ENCODE assay signal across 6 cellular contexts in genomic region chr2:30614227-30614626, GRCh38.
DNase-seq lines count a peak whose midpoint lies in the region; ATAC-seq and TF ChIP-seq lines count a peak whose summit lies in the region.
"Not testable (repeated sequence)": the region's sequence is repeated elsewhere in the genome, so short reads cannot be mapped to it uniquely, and the experiment has no call there.

No MANE protein-coding gene starts in this region.

- H2AK5ac ChIP-seq in trophoblast cell (ENCODE audit: low read length), result not testable (repeated sequence)

- peaks cover 26% of the 10 kb centered on the region for H3K4me1 Mint-ChIP-seq in GM23338
- peaks cover 34% of the 10 kb centered on the region for H3K4me1 Mint-ChIP-seq in endodermal cell

- H2BK12ac ChIP-seq in trophoblast cell (ENCODE audit: low read length), result peak overlapping the region; percentile 94

- H3K9me3 Mint-ChIP-seq in GM23338, endodermal cell: not testable (repeated sequence)

- not testable (repeated sequence) for H3K36me3 Mint-ChIP-seq in GM23338 (ENCODE audit: low read depth); endodermal cell (ENCODE audit: low read depth)

- H2AFZ ChIP-seq in GM23338; trophoblast cell (ENCODE audit: insufficient read depth, low read length, poor library complexity): not testable (repeated sequence)

- peak overlapping the region; percentile 96 for H3K27ac ChIP-seq in GM23338 (ENCODE audit: low read depth)
- peak overlapping the region; percentile 50; the same call in 1 of the 2 replicates for H3K27ac ChIP-seq in HUES6 (ENCODE audit: low read depth, low read length)
- peak overlapping the region; percentile 44 for H3K27ac ChIP-seq in WERI-Rb-1
- not testable (repeated sequence) for H3K27ac ChIP-seq in endodermal cell (ENCODE audit: low read depth, low read length)
- H3K27ac ChIP-seq in trophoblast cell (ENCODE audit: low read depth, low read length), result peak overlapping the region; percentile 48

- H3K4me2 ChIP-seq in GM23338, result 0 out of 2 replicates have a peak overlapping the region, but pooled peaks have one; percentile 40
- not testable (repeated sequence) for H3K4me2 ChIP-seq in trophoblast cell (ENCODE audit: low read length)

- peak overlapping the region; percentile 86 for H2BK5ac ChIP-seq in trophoblast cell (ENCODE audit: low read depth, low read length, poor library complexity)

- H3K23ac ChIP-seq in trophoblast cell (ENCODE audit: low read length), result not testable (repeated sequence)

- TF ChIP-seq CTCF in GM23338 (conservative IDR thresholded peaks at IDR 0.05; ENCODE audit: low read depth in 2 of 2); WERI-Rb-1 (IDR thresholded peaks at IDR 0.05; ENCODE audit: low read depth, low read length); endodermal cell (conservative IDR thresholded peaks at IDR 0.05): not testable (repeated sequence)

- not testable (repeated sequence) for H3K36me3 ChIP-seq in GM23338 (ENCODE audit: insufficient read depth); HUES6 (ENCODE audit: control insufficient read depth, insufficient read depth, low read length); WERI-Rb-1; endodermal cell (ENCODE audit: control insufficient read depth, insufficient read depth, low read length); iPS-15b (ENCODE audit: control insufficient read depth, insufficient read depth, low read length); trophoblast cell (ENCODE audit: control insufficient read depth in 1 of 2, insufficient read depth in 2 of 2, low read length in 2 of 2)

- peak overlapping the region; percentile 32 for H4K91ac ChIP-seq in trophoblast cell (ENCODE audit: low read depth, low read length)

- not testable (repeated sequence) for H3K79me2 ChIP-seq in GM23338 (replicated peaks; ENCODE audit: insufficient read depth); trophoblast cell (ENCODE audit: control insufficient read depth, insufficient read depth, low read length, poor library complexity)

- H2BK120ac ChIP-seq in trophoblast cell (ENCODE audit: insufficient read depth, low read length, poor library complexity), result peak overlapping the region; percentile 72

- not testable (repeated sequence) for H3K4ac ChIP-seq in trophoblast cell (ENCODE audit: low read depth, low read length)

- H4K12ac ChIP-seq in trophoblast cell (ENCODE audit: low read depth, low read length), result not testable (repeated sequence)

- not testable (repeated sequence) for H3K9me3 ChIP-seq in HUES6 (ENCODE audit: control insufficient read depth, insufficient read depth, low read depth, low read length); WERI-Rb-1 (ENCODE audit: severe bottlenecking); endodermal cell (ENCODE audit: control insufficient read depth, low read length); iPS-15b (ENCODE audit: control insufficient read depth, insufficient read depth, low read length); trophoblast cell (ENCODE audit: insufficient read depth, low read depth, low read length)

- H3K18ac ChIP-seq in trophoblast cell (ENCODE audit: low read length), result not testable (repeated sequence)

- H3K4me3 Mint-ChIP-seq in GM23338, endodermal cell: not testable (repeated sequence)

- not testable (repeated sequence) for H4K20me1 ChIP-seq in GM23338 (replicated peaks; ENCODE audit: insufficient read depth)

- not testable (repeated sequence) for H3K27ac Mint-ChIP-seq in GM23338
- peak overlapping the region; percentile 59 for H3K27ac Mint-ChIP-seq in endodermal cell

- not testable (repeated sequence) for H3K4me3 ChIP-seq in GM23338; HUES6 (ENCODE audit: low read depth, low read length); WERI-Rb-1 (ENCODE audit: low read depth, low read length); iPS-15b (ENCODE audit: low read depth, low read length); trophoblast cell (ENCODE audit: low read depth, low read length)
- H3K4me3 ChIP-seq in endodermal cell (ENCODE audit: low read length), result peak overlapping the region; percentile 46

- not testable (repeated sequence) for H3K27me3 Mint-ChIP-seq in GM23338 (ENCODE audit: insufficient read depth, low read depth, poor library complexity); endodermal cell (ENCODE audit: insufficient read depth)

- DNase-seq in GM23338 (ENCODE audit: low spot score); WERI-Rb-1; endodermal cell; trophoblast cell: not testable (repeated sequence)

- ATAC-seq in GM23338, result not testable (repeated sequence)

- H4K8ac ChIP-seq in trophoblast cell (ENCODE audit: low read depth, low read length), result not testable (repeated sequence)

- H3K79me1 ChIP-seq in trophoblast cell (ENCODE audit: low read length), result peaks cover 13% of the 10 kb centered on the region

- H3K4me1 ChIP-seq in GM23338 (ENCODE audit: insufficient read depth) (peaks cover 39% of the 10 kb centered on the region), HUES6 (ENCODE audit: control insufficient read depth, insufficient read depth, low read length) (peaks cover 42% of the 10 kb centered on the region), iPS-15b (ENCODE audit: control insufficient read depth, insufficient read depth, low read length) (peaks cover 22% of the 10 kb centered on the region), trophoblast cell (ENCODE audit: control insufficient read depth in 1 of 2, insufficient read depth in 2 of 2, low read length in 2 of 2) (peaks cover 8 to 12% of the 10 kb centered on the region in 2 experiments)
- H3K4me1 ChIP-seq in endodermal cell (ENCODE audit: control insufficient read depth, insufficient read depth, low read length), result not testable (repeated sequence)

- H3K14ac ChIP-seq in trophoblast cell (ENCODE audit: low read length), result peak overlapping the region; percentile 51

- not testable (repeated sequence) for H3F3A ChIP-seq in GM23338 (replicated peaks; ENCODE audit: low read depth)

- not testable (repeated sequence) for H3K9me2 ChIP-seq in GM23338 (ENCODE audit: insufficient read depth)

- WGBS in endodermal cell (ENCODE audit: insufficient coverage in 1 of 2, insufficient read length in 1 of 2), 2 experiments, result 96% methylated on average over 1 of the region's 4 CpGs; no CpG with 5 or more reads in 1 of the 2 experiments
- WGBS in trophoblast cell (ENCODE audit: extremely low coverage, insufficient coverage, insufficient read length), result no CpG with 5 or more reads among the region's 4 CpGs

- H3K27me3 ChIP-seq in GM23338 (ENCODE audit: insufficient read depth); HUES6 (ENCODE audit: control insufficient read depth, insufficient read depth, low read length); WERI-Rb-1 (ENCODE audit: insufficient read depth, low read depth, severe bottlenecking); endodermal cell (ENCODE audit: control insufficient read depth, insufficient read depth, low read length, poor library complexity, severe bottlenecking); iPS-15b (ENCODE audit: control insufficient read depth, insufficient read depth, low read length); trophoblast cell (ENCODE audit: insufficient read depth, low read length): not testable (repeated sequence)

- H3K9ac ChIP-seq in HUES6 (ENCODE audit: low read length) (peak overlapping the region; percentile 74), iPS-15b (ENCODE audit: low read depth, low read length) (peak overlapping the region; percentile 17)
- H3K9ac ChIP-seq in endodermal cell (ENCODE audit: extremely low read depth, low read length, poor library complexity, severe bottlenecking); trophoblast cell (ENCODE audit: low read length): not testable (repeated sequence)
